Comparison of ENCODE assay signal across 26 cellular contexts in the genomic region with DNA sequence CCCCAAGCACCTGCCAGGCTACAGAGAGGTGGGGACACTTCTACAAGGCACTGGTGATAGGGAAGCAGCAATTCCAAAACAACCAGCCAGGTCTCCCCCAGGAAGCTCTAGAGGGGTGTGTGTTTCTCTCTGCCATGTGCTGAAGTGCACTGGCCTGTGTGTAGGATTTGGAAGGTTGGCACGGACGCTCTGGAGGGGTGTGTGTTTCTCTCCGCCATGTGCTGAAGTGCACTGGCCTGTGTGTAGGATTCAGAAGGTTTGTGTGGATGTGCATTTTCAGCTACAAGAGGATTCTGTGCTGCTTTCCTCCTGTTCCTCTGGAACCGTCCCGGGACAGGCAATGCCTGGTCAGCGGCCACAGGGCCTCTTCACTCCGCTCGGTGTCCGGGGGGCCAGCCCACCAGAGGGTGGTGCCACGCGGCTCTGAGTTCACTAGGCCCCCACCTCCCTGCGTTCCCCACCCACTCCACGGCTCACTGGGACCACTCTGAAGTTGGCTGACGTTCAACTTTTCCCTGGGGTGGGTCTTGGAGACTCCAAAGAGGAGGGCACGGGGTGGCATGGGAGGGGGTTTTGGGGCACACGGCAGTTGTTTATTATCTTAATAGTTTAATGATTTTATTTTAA.
"Had no signal": no experiment of that assay in that cellular context is flagged by ENCODE, and none has a peak within 500 bp of the region (broad histone marks: within the 10 kb centered on the region; RNA-seq: fewer than 3 reads in every experiment).

No MANE protein-coding gene starts in this region.

- H3K36me3 Mint-ChIP-seq: stimulated activated memory B cell treated with anti-CD40 and anti-IgM and Interleukin-4, amounts not matched to agents 10 μg/mL and 1 μg/mL and 100 μg/mL, for 72 hours had no signal

- ATAC-seq: foreskin keratinocyte; heart right ventricle; left cardiac atrium; left lung; naive thymus-derived CD8-positive, alpha-beta T cell; pancreas; stimulated activated memory B cell treated with anti-CD40 and anti-IgM and Interleukin-4, amounts not matched to agents 10 μg/mL and 1 μg/mL and 100 μg/mL, for 72 hours; stimulated activated naive CD8-positive, alpha-beta T cell treated with anti-CD3 and anti-CD28 coated beads, Interleukin-15, Interleukin-2, amounts not matched to agents 100 U/mL and 50 U/mL, for 24 hours had no signal

- H3K9me3 ChIP-seq: colonic mucosa, esophagus muscularis mucosa, neutrophil, pancreas, sigmoid colon, thoracic aorta, transverse colon had no signal

- H3K36me3 ChIP-seq: colonic mucosa, esophagus muscularis mucosa, heart right ventricle, left lung, neutrophil, pancreas, sigmoid colon, thoracic aorta, transverse colon had no signal

- DNase-seq: central memory CD4-positive, alpha-beta T cell; colonic mucosa; effector CD8-positive, alpha-beta T cell; endodermal cell; foreskin keratinocyte; glutamatergic neuron; heart right ventricle; hippocampal formation; left cardiac atrium; mammary epithelial cell; mesendoderm; naive thymus-derived CD8-positive, alpha-beta T cell; pancreas; sigmoid colon; stimulated activated CD4-positive, alpha-beta T cell treated with anti-CD3 and anti-CD28 coated beads, Interleukin-4, amount 100 ng/mL, for 4 hours; stimulated activated naive CD8-positive, alpha-beta T cell treated with anti-CD3 and anti-CD28 coated beads, Interleukin-15, Interleukin-2, amounts not matched to agents 100 U/mL and 50 U/mL, for 24 hours; substantia nigra; transverse colon had no signal

- H3K4me1 ChIP-seq: colonic mucosa, esophagus muscularis mucosa, foreskin keratinocyte, heart right ventricle, left lung, pancreas, sigmoid colon, transverse colon had no signal

- H3K4me3 Mint-ChIP-seq: dendritic cell treated with granulocyte-macrophage colony-stimulating factor and Interleukin-4, amounts not matched to agents 40 ng/mL and 50 ng/mL, for 4 days; endodermal cell; naive thymus-derived CD8-positive, alpha-beta T cell; stimulated activated memory B cell treated with anti-CD40 and anti-IgM and Interleukin-4, amounts not matched to agents 10 μg/mL and 1 μg/mL and 100 μg/mL, for 72 hours had no signal

- H3K4me1 Mint-ChIP-seq: stimulated activated memory B cell treated with anti-CD40 and anti-IgM and Interleukin-4, amounts not matched to agents 10 μg/mL and 1 μg/mL and 100 μg/mL, for 72 hours had no signal

- H3K9me3 Mint-ChIP-seq: dendritic cell treated with granulocyte-macrophage colony-stimulating factor and Interleukin-4, amounts not matched to agents 40 ng/mL and 50 ng/mL, for 4 days; endodermal cell had no signal

- H3K27me3 ChIP-seq: colonic mucosa, foreskin keratinocyte, pancreas had no signal

- H3K27ac ChIP-seq: colonic mucosa, epithelial cell of prostate, esophagus muscularis mucosa, foreskin keratinocyte, heart right ventricle, left lung, neutrophil, pancreas, sigmoid colon, thoracic aorta, transverse colon had no signal

- H3K27ac Mint-ChIP-seq: dendritic cell treated with granulocyte-macrophage colony-stimulating factor and Interleukin-4, amounts not matched to agents 40 ng/mL and 50 ng/mL, for 4 days; endodermal cell; progenitor cell of endocrine pancreas; stimulated activated memory B cell treated with anti-CD40 and anti-IgM and Interleukin-4, amounts not matched to agents 10 μg/mL and 1 μg/mL and 100 μg/mL, for 72 hours had no signal

- H3K4me3 ChIP-seq: colonic mucosa, esophagus muscularis mucosa, heart right ventricle, left lung, pancreas, sigmoid colon, thoracic aorta, transverse colon had no signal
